ENCODE assay signal across 15 cellular contexts in the genomic region with DNA sequence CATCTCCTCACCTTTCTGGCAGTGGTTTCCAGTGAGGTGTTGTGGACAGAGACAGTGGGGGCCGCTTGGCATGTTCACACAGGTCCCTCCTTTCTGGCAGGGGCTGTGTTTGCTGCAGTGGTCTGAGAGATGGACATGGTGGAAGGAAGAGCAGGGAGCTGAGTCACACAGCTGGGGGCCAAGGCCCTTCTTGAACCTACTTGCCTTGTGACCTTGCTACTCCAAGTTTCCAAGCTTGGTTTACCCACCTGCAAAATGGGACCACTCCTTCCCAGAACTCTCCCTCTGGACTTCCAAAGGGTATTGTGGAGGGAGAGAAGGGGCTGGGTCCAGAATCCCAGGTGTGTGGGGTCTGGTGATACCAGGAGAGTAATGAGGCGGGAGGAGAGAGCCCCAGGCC. TPM values are rescaled to one million over a fixed set of nuclear protein-coding genes. Genes with fewer than 3 reads are reported as not detected.
DNase-seq lines count a peak whose midpoint lies in the region; ATAC-seq and TF ChIP-seq lines count a peak whose summit lies in the region.
"Had no signal": no experiment of that assay in that cellular context is flagged by ENCODE, and none has a peak within 500 bp of the region (broad histone marks: within the 10 kb centered on the region; RNA-seq: fewer than 3 reads in every experiment).

No MANE protein-coding gene starts in this region.

- no peaks in the 10 kb centered on the region for H3K9me3 Mint-ChIP-seq in Caco-2 (ENCODE audit: unreplicated experiment)
- H3K9me3 Mint-ChIP-seq in IgD-negative memory B cell: no peaks in the 10 kb centered on the region
- no peaks in the 10 kb centered on the region for H3K9me3 Mint-ChIP-seq in activated naive CD8-positive, alpha-beta T cell treated with anti-CD3 and anti-CD28 coated beads, Interleukin-2, amount 50 U/mL, for 24 hours
- no peaks in the 10 kb centered on the region for H3K9me3 Mint-ChIP-seq in nephron progenitor cell

- DNase-seq in Caco-2 (no peak), nephron progenitor cell (no peak), MG63 (no peak), A172 (ENCODE audit: low spot score) (no peak), putamen (ENCODE audit: low spot score) (no peak)
- no peak for DNase-seq in activated naive CD8-positive, alpha-beta T cell treated with anti-CD3 and anti-CD28 coated beads, Interleukin-2, amount 50 U/mL, for 24 hours
- DNase-seq: erythroblast, kidney, NCI-H1105, psoas muscle had no signal

- H3K27me3 ChIP-seq in Caco-2 (replicated peaks; ENCODE audit: control insufficient read depth, insufficient read depth, low read length): no peaks in the 10 kb centered on the region
- H3K27me3 ChIP-seq in MG63: peaks cover 35% of the 10 kb centered on the region

- BruUV-seq in Caco-2 (replicated peaks; lab: Mats Ljungman, UMichigan): no TSS peak

- H3K27me3 Mint-ChIP-seq in Caco-2 (ENCODE audit: insufficient read depth, unreplicated experiment) (no peaks in the 10 kb centered on the region), IgD-negative memory B cell (peaks cover 19% of the 10 kb centered on the region), nephron progenitor cell (ENCODE audit: low read depth, poor library complexity) (peaks cover 94% of the 10 kb centered on the region)
- H3K27me3 Mint-ChIP-seq in activated naive CD8-positive, alpha-beta T cell treated with anti-CD3 and anti-CD28 coated beads, Interleukin-2, amount 50 U/mL, for 24 hours: peaks cover 28% of the 10 kb centered on the region

- H3K36me3 Mint-ChIP-seq in Caco-2 (ENCODE audit: insufficient read depth, unreplicated experiment) (peaks cover 10% of the 10 kb centered on the region), IgD-negative memory B cell (no peaks in the 10 kb centered on the region), nephron progenitor cell (ENCODE audit: low read depth) (no peaks in the 10 kb centered on the region)
- no peaks in the 10 kb centered on the region for H3K36me3 Mint-ChIP-seq in activated naive CD8-positive, alpha-beta T cell treated with anti-CD3 and anti-CD28 coated beads, Interleukin-2, amount 50 U/mL, for 24 hours (ENCODE audit: low read depth)

- POLR2A ChIA-PET in Caco-2 (lab: Charles Lee): no interaction called here

- H3K27ac Mint-ChIP-seq in Caco-2 (ENCODE audit: unreplicated experiment) (no peak overlapping the region), IgD-negative memory B cell (peak overlapping the region in 1 of 3 donors; percentile 87), nephron progenitor cell (no peak overlapping the region)
- H3K27ac Mint-ChIP-seq in activated naive CD8-positive, alpha-beta T cell treated with anti-CD3 and anti-CD28 coated beads, Interleukin-2, amount 50 U/mL, for 24 hours: no peak overlapping the region

- H3K36me3 ChIP-seq in Caco-2 (ENCODE audit: control insufficient read depth, insufficient read depth, low read length): no peaks in the 10 kb centered on the region
- no peaks in the 10 kb centered on the region for H3K36me3 ChIP-seq in MG63
- H3K36me3 ChIP-seq: tibial artery had no signal

- H3K4me3 ChIP-seq in Caco-2 (ENCODE audit: low read depth, low read length) (no peak overlapping the region), MG63 (no peak overlapping the region)

- TF ChIP-seq CTCF in Caco-2 (IDR thresholded peaks at IDR 0.05; ENCODE audit: insufficient read depth in 1 of 2, low read depth in 1 of 2, low read length in 1 of 2, severe bottlenecking in 1 of 2, unreplicated experiment in 1 of 2) (no peak), nephron progenitor cell (IDR thresholded peaks at IDR 0.05) (no peak)

- peaks cover 6% of the 10 kb centered on the region for H3K4me1 ChIP-seq in Caco-2

- CTCF ChIA-PET in Caco-2 (lab: Charles Lee): interaction anchor here (0.9 to 5.1 kb wide), 9 partner anchors 9 to 96 kb away, joined by 3 to 148 read pairs (median 47); partner anchors contain the start of genes GRK6 and PRR7

- ATAC-seq in activated naive CD8-positive, alpha-beta T cell treated with anti-CD3 and anti-CD28 coated beads, Interleukin-2, amount 50 U/mL, for 24 hours: no peak

- intact Hi-C loops in Caco-2 (cut with micrococcal nuclease; ENCODE audit: unreplicated experiment): loop anchor here (2.0 kb wide), 1 partner anchor 41 kb away; the partner anchor contains the start of gene PRR7

- H3K4me1 Mint-ChIP-seq in Caco-2 (ENCODE audit: low read depth, unreplicated experiment): peaks cover 6% of the 10 kb centered on the region
- H3K4me1 Mint-ChIP-seq in IgD-negative memory B cell: peaks cover 10 to 25% (median 21%) of the 10 kb centered on the region in 3 donors
- peaks cover 28% of the 10 kb centered on the region for H3K4me1 Mint-ChIP-seq in activated naive CD8-positive, alpha-beta T cell treated with anti-CD3 and anti-CD28 coated beads, Interleukin-2, amount 50 U/mL, for 24 hours
- peaks cover 16% of the 10 kb centered on the region for H3K4me1 Mint-ChIP-seq in nephron progenitor cell

- H3K4me3 Mint-ChIP-seq in Caco-2 (ENCODE audit: unreplicated experiment) (peak overlapping the region; percentile 93), IgD-negative memory B cell (peak overlapping the region in 3 of 4 donors; percentile 47 to 84 (median 66)), nephron progenitor cell (peak overlapping the region; percentile 68)
- peak overlapping the region; percentile 73 for H3K4me3 Mint-ChIP-seq in activated naive CD8-positive, alpha-beta T cell treated with anti-CD3 and anti-CD28 coated beads, Interleukin-2, amount 50 U/mL, for 24 hours

- no peaks in the 10 kb centered on the region for H3K9me3 ChIP-seq in Caco-2
- H3K9me3 ChIP-seq in MG63: no peaks in the 10 kb centered on the region
- H3K9me3 ChIP-seq: psoas muscle, tibial artery had no signal

RNA-seq across cellular contexts. Expression of gene F12, which starts 4.1 kb away (rescaled TPM):
- 13.3 and 14.0 TPM in 2 replicates for total RNA-seq in Caco-2 (2022)
- 0.78 TPM for polyA plus RNA-seq in IgD-negative memory B cell
- total RNA-seq in MG63 (2014; rRNA removed; shearing (Covaris generic); ENCODE audit: low replicate concordance): 1.3 and 2.3 TPM in 2 replicates
- 5.6 and 11.3 TPM in 2 replicates for total RNA-seq in A172 (2014; rRNA removed; shearing (Covaris generic))

RNA-seq across cellular contexts. Expression of gene PFN3, which starts 4.9 kb away (rescaled TPM):
- not detected in 2 replicates for total RNA-seq in Caco-2 (2022)
- polyA plus RNA-seq in IgD-negative memory B cell: not detected
- total RNA-seq in MG63 (2014; rRNA removed; shearing (Covaris generic); ENCODE audit: low replicate concordance): not detected in 2 replicates
- not detected in 2 replicates for total RNA-seq in A172 (2014; rRNA removed; shearing (Covaris generic))
- total RNA-seq: activated CD8-positive, alpha-beta memory T cell treated with anti-CD3 and anti-CD28 coated beads for 36 hours; kidney; mononuclear cell; psoas muscle had no signal
- polyA plus RNA-seq: adipose tissue, psoas muscle had no signal

RNA-seq across cellular contexts. Expression of gene SLC34A1, which starts 21.1 kb away (rescaled TPM):
- total RNA-seq in Caco-2 (2022): not detected in 2 replicates
- polyA plus RNA-seq in IgD-negative memory B cell: not detected
- not detected in 2 replicates for total RNA-seq in MG63 (2014; rRNA removed; shearing (Covaris generic); ENCODE audit: low replicate concordance)
- total RNA-seq in A172 (2014; rRNA removed; shearing (Covaris generic)): 0.05 TPM in 1 of 2 replicates, not detected in the other
- total RNA-seq: activated CD8-positive, alpha-beta memory T cell treated with anti-CD3 and anti-CD28 coated beads for 36 hours; psoas muscle had no signal
- polyA plus RNA-seq: adipose tissue, psoas muscle had no signal

RNA-seq across cellular contexts. Expression of gene GRK6, which starts 21.2 kb away (rescaled TPM):
- 64.4 and 71.9 TPM in 2 replicates for total RNA-seq in Caco-2 (2022)
- 107 TPM for polyA plus RNA-seq in IgD-negative memory B cell
- 62.4 and 127 TPM in 2 replicates for total RNA-seq in MG63 (2014; rRNA removed; shearing (Covaris generic); ENCODE audit: low replicate concordance)
- total RNA-seq in A172 (2014; rRNA removed; shearing (Covaris generic)): 59.3 and 67.6 TPM in 2 replicates

RNA-seq across cellular contexts. Expression of gene PRR7, which starts 41.3 kb away (rescaled TPM):
- 4.7 and 5.7 TPM in 2 replicates for total RNA-seq in Caco-2 (2022)
- polyA plus RNA-seq in IgD-negative memory B cell: 23.1 TPM
- total RNA-seq in MG63 (2014; rRNA removed; shearing (Covaris generic); ENCODE audit: low replicate concordance): 61.4 and 68.2 TPM in 2 replicates
- 58.8 and 72.4 TPM in 2 replicates for total RNA-seq in A172 (2014; rRNA removed; shearing (Covaris generic))
